Comparison of ENCODE assay signal across 33 cellular contexts in genomic region chr18:14908541-14908940, GRCh38.
"Had no signal": no experiment of that assay in that cellular context is flagged by ENCODE, and none has a peak within 500 bp of the region (broad histone marks: within the 10 kb centered on the region; RNA-seq: fewer than 3 reads in every experiment).

No MANE protein-coding gene starts in this region.

- H3K27ac ChIP-seq: brain microvascular endothelial cell, coronary artery, dorsolateral prefrontal cortex, foreskin keratinocyte, gastrocnemius medialis, WERI-Rb-1 had no signal

- H3K4me1 Mint-ChIP-seq: activated B cell treated with CpG ODN at 0.5 μM for 24 hours; activated CD8-positive, alpha-beta memory T cell treated with anti-CD3 and anti-CD28 coated beads, Interleukin-2, amount 10 ng/mL, durations not matched to agents 7 days and 5 days; activated naive CD4-positive, alpha-beta T cell treated with anti-CD3 and anti-CD28 coated beads, Interleukin-2, amount 50 U/mL, for 24 hours; activated naive CD8-positive, alpha-beta T cell treated with anti-CD3 and anti-CD28 coated beads for 36 hours; central memory CD8-positive, alpha-beta T cell; endodermal cell; T-helper 17 cell had no signal

- H3K36me3 ChIP-seq: brain microvascular endothelial cell, gastrocnemius medialis, WERI-Rb-1 had no signal

- H3K27ac Mint-ChIP-seq: activated B cell treated with CpG ODN at 0.5 μM for 24 hours; activated CD8-positive, alpha-beta memory T cell treated with anti-CD3 and anti-CD28 coated beads, Interleukin-2, amount 10 ng/mL, durations not matched to agents 7 days and 5 days; activated CD8-positive, alpha-beta T cell treated with anti-CD3 and anti-CD28 coated beads for 36 hours; activated naive CD4-positive, alpha-beta T cell treated with anti-CD3 and anti-CD28 coated beads for 36 hours; activated naive CD4-positive, alpha-beta T cell treated with anti-CD3 and anti-CD28 coated beads, Interleukin-2, amount 50 U/mL, for 24 hours; activated naive CD8-positive, alpha-beta T cell treated with anti-CD3 and anti-CD28 coated beads for 36 hours; activated T-helper 1 cell treated with anti-CD3 and anti-CD28 coated beads, Interleukin-12 subunit alpha, Interleukin-12 subunit beta, Interleukin-2, Interleukin-4 antibody, amounts not matched to agents 30 ng/mL and 10 ng/mL and 1 ng/mL, durations not matched to agents 14 hours and 24 hours and 36 hours; activated T-helper 2 cell treated with anti-CD3 and anti-CD28 coated beads, Interferon-gamma antibody, Interleukin-2, Interleukin-4, amounts not matched to agents 10 μg/mL and 5 μg/mL and 100 μg/mL, durations not matched to agents 14 hours and 24 hours and 36 hours; dendritic cell treated with granulocyte-macrophage colony-stimulating factor and Interleukin-4, amounts not matched to agents 40 ng/mL and 50 ng/mL, for 4 days; endodermal cell; T-helper 17 cell; T-helper 2 cell treated with Interferon-gamma antibody and Interleukin-4, amounts not matched to agents 5 μg/mL and 100 μg/mL, for 36 hours had no signal

- ATAC-seq: activated CD8-positive, alpha-beta memory T cell treated with anti-CD3 and anti-CD28 coated beads, Interleukin-2, amount 10 ng/mL, durations not matched to agents 7 days and 5 days; activated CD8-positive, alpha-beta T cell treated with anti-CD3 and anti-CD28 coated beads for 36 hours; esophagus mucosa; foreskin keratinocyte; gastrocnemius medialis; T-helper 17 cell had no signal

- H3K4me3 Mint-ChIP-seq: activated B cell treated with CpG ODN at 0.5 μM for 24 hours; activated CD8-positive, alpha-beta memory T cell treated with anti-CD3 and anti-CD28 coated beads, Interleukin-2, amount 10 ng/mL, durations not matched to agents 7 days and 5 days; activated CD8-positive, alpha-beta T cell treated with anti-CD3 and anti-CD28 coated beads for 36 hours; activated naive CD4-positive, alpha-beta T cell treated with anti-CD3 and anti-CD28 coated beads for 36 hours; activated naive CD4-positive, alpha-beta T cell treated with anti-CD3 and anti-CD28 coated beads, Interleukin-2, amount 50 U/mL, for 24 hours; activated naive CD8-positive, alpha-beta T cell treated with anti-CD3 and anti-CD28 coated beads for 36 hours; activated T-helper 1 cell treated with anti-CD3 and anti-CD28 coated beads, Interleukin-12 subunit alpha, Interleukin-12 subunit beta, Interleukin-2, Interleukin-4 antibody, amounts not matched to agents 30 ng/mL and 10 ng/mL and 1 ng/mL, durations not matched to agents 14 hours and 24 hours and 36 hours; central memory CD8-positive, alpha-beta T cell; dendritic cell treated with granulocyte-macrophage colony-stimulating factor and Interleukin-4, amounts not matched to agents 40 ng/mL and 50 ng/mL, for 4 days; endodermal cell; T-helper 17 cell; T-helper 2 cell treated with Interferon-gamma antibody and Interleukin-4, amounts not matched to agents 5 μg/mL and 100 μg/mL, for 36 hours had no signal

- H3K36me3 Mint-ChIP-seq: activated CD8-positive, alpha-beta memory T cell treated with anti-CD3 and anti-CD28 coated beads, Interleukin-2, amount 10 ng/mL, durations not matched to agents 7 days and 5 days; activated naive CD4-positive, alpha-beta T cell treated with anti-CD3 and anti-CD28 coated beads, Interleukin-2, amount 50 U/mL, for 24 hours; activated naive CD8-positive, alpha-beta T cell treated with anti-CD3 and anti-CD28 coated beads for 36 hours had no signal

- DNase-seq: activated B cell treated with CpG ODN at 0.5 μM for 24 hours; activated CD4-positive, alpha-beta T cell treated with anti-CD3 and anti-CD28 coated beads for 48 hours; activated CD4-positive, alpha-beta T cell treated with anti-CD3 and anti-CD28 coated beads, Interleukin-2, amount 50 U/mL, for 1 hour; activated CD4-positive, alpha-beta T cell treated with anti-CD3 and anti-CD28 coated beads, Interleukin-2, amount 50 U/mL, for 48 hours; activated CD8-positive, alpha-beta memory T cell treated with anti-CD3 and anti-CD28 coated beads, Interleukin-2, amount 10 ng/mL, durations not matched to agents 7 days and 5 days; activated CD8-positive, alpha-beta memory T cell treated with anti-CD3 and anti-CD28 coated beads, Interleukin-2, amount 50 U/mL, for 4 hours; activated CD8-positive, alpha-beta T cell treated with anti-CD3 and anti-CD28 coated beads for 36 hours; activated effector memory CD4-positive, alpha-beta T cell treated with anti-CD3 and anti-CD28 coated beads, Interleukin-2, amount 50 U/mL, for 16 hours; activated naive CD4-positive, alpha-beta T cell treated with anti-CD3 and anti-CD28 coated beads for 36 hours; activated naive CD8-positive, alpha-beta T cell treated with anti-CD3 and anti-CD28 coated beads for 36 hours; activated T-cell treated with anti-CD3 and anti-CD28 coated beads, Interleukin-2, amount 50 U/mL, for 1 hour; activated T-cell treated with anti-CD3 and anti-CD28 coated beads, Interleukin-2, amount 50 U/mL, for 48 hours; brain microvascular endothelial cell; dorsolateral prefrontal cortex; effector memory CD4-positive, alpha-beta T cell; endodermal cell; foreskin keratinocyte; gastrocnemius medialis; glutamatergic neuron; T-helper 1 cell; T-helper 17 cell; T1000; WERI-Rb-1 had no signal

- H3K4me3 ChIP-seq: coronary artery, dorsolateral prefrontal cortex, gastrocnemius medialis had no signal

- H3K9me3 ChIP-seq: gastrocnemius medialis had no signal

- H3K4me1 ChIP-seq: foreskin keratinocyte, gastrocnemius medialis had no signal

- FAIRE-seq: astrocyte, bronchial epithelial cell had no signal

- H3K27me3 ChIP-seq: brain microvascular endothelial cell, foreskin keratinocyte, gastrocnemius medialis had no signal

- H3K9me3 Mint-ChIP-seq: activated CD8-positive, alpha-beta T cell treated with anti-CD3 and anti-CD28 coated beads for 36 hours; activated naive CD4-positive, alpha-beta T cell treated with anti-CD3 and anti-CD28 coated beads for 36 hours; activated naive CD4-positive, alpha-beta T cell treated with anti-CD3 and anti-CD28 coated beads, Interleukin-2, amount 50 U/mL, for 24 hours; activated naive CD8-positive, alpha-beta T cell treated with anti-CD3 and anti-CD28 coated beads for 36 hours; activated T-helper 2 cell treated with anti-CD3 and anti-CD28 coated beads, Interferon-gamma antibody, Interleukin-2, Interleukin-4, amounts not matched to agents 10 μg/mL and 5 μg/mL and 100 μg/mL, durations not matched to agents 14 hours and 24 hours and 36 hours; central memory CD8-positive, alpha-beta T cell had no signal
